1 cellular context compared by ENCODE assay signal in the genomic region with DNA sequence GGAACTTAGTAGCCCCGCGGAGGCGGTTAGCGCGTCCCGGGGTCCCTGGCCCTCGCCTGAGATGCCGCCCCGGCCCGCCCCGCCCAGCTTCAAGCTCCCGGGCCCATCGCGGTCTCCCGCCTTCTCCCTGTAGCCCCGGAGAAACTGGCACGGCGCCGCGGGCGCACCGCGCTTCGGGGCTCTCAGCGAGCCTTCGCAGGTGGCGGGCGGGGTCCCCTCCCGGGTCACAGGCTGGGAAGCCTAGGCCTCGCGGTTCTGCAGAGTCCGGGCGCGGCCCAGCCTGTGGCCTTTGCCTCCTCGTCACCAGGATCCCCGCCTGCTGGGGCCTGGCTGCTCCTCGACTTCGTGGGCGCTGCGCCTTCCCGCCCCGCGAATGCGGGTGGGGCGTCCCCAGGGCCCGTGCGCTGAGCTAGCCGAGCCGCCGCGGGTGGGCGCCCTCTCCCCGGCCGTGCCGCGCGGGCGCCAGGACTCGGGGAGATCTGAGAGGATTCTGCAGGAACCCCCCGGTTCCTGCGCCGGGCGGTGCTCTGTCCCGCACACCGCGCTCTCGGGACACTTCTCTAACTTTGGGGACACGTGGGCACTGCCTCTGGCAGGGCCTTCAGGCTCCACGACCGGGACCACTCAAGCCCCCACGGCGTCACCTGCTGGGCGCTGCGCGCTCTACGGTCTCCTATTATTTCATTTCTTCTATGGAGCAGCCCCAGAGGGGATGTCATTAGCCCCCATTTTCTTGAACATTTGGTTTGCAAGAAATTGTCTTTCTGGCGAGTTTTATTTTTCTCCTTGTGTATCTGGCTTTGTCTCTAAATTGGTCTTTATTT.
TF ChIP-seq lines count a peak whose summit lies in the region.

No MANE protein-coding gene starts in this region.

TF ChIP-seq in HCT116, 20 proteins besides CTCF, POLR2A, EP300 and RAD21 (continued from another document):
- TF ChIP-seq, protein P1, sequence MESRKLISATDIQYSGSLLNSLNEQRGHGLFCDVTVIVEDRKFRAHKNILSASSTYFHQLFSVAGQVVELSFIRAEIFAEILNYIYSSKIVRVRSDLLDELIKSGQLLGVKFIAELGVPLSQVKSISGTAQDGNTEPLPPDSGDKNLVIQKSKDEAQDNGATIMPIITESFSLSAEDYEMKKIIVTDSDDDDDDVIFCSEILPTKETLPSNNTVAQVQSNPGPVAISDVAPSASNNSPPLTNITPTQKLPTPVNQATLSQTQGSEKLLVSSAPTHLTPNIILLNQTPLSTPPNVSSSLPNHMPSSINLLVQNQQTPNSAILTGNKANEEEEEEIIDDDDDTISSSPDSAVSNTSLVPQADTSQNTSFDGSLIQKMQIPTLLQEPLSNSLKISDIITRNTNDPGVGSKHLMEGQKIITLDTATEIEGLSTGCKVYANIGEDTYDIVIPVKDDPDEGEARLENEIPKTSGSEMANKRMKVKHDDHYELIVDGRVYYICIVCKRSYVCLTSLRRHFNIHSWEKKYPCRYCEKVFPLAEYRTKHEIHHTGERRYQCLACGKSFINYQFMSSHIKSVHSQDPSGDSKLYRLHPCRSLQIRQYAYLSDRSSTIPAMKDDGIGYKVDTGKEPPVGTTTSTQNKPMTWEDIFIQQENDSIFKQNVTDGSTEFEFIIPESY (IDR thresholded peaks at IDR 0.05; ENCODE audit: extremely low read depth, insufficient replicate concordance, low read length): peak; percentile 5
- TF ChIP-seq ELF1 (IDR thresholded peaks at IDR 0.05; ENCODE audit: borderline replicate concordance, low read depth): no peak
- TF ChIP-seq, protein P2, sequence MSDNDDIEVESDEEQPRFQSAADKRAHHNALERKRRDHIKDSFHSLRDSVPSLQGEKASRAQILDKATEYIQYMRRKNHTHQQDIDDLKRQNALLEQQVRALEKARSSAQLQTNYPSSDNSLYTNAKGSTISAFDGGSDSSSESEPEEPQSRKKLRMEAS (IDR thresholded peaks at IDR 0.05): peak; percentile 80; the same call in 1 of the 2 replicates
- no peak for TF ChIP-seq EZH2phosphoT487 (IDR thresholded peaks at IDR 0.05; ENCODE audit: borderline replicate concordance)
- TF ChIP-seq JUND (IDR thresholded peaks at IDR 0.05): no peak
